Comparison of ENCODE assay signal across 12 cellular contexts in genomic region chr2:26988165-26988879, GRCh38. TPM values are rescaled to one million over a fixed set of nuclear protein-coding genes. Genes with fewer than 3 reads are reported as not detected.
DNase-seq lines count a peak whose midpoint lies in the region; ATAC-seq and TF ChIP-seq lines count a peak whose summit lies in the region.
"Had no signal": no experiment of that assay in that cellular context is flagged by ENCODE, and none has a peak within 500 bp of the region (broad histone marks: within the 10 kb centered on the region; RNA-seq: fewer than 3 reads in every experiment).

No MANE protein-coding gene starts in this region.

- no peaks in the 10 kb centered on the region for H3K79me2 ChIP-seq in GM23248 (ENCODE audit: insufficient read depth)

- WGBS in GM23248 (ENCODE audit: low coverage in 1 of 2, low lambda C conversion rate in 2 of 2, missing lambda C conversion rate in 2 of 2), 2 experiments: 2% methylated on average over 3 of the region's 3 CpGs
- 51 to 77% (median 59%) methylated on average over 3 of the region's 3 CpGs for WGBS in spleen, 5 donors
- WGBS in endodermal cell (ENCODE audit: insufficient coverage in 1 of 2, insufficient read length in 1 of 2), 2 experiments: 60 to 74% methylated on average over 3 of the region's 3 CpGs

- H3K27ac ChIP-seq in GM23248 (peak overlapping the region; percentile 21), spleen (peak overlapping the region in 7 of 8 donors; percentile 18 to 66 (median 49)), endodermal cell (ENCODE audit: low read depth, low read length) (no peak overlapping the region)

- TF ChIP-seq CTCF in fibroblast of the aortic adventitia (IDR thresholded peaks at IDR 0.05; ENCODE audit: insufficient read depth, low read length) (no peak), spleen (IDR thresholded peaks at IDR 0.05 in 8 of 11, conservative IDR thresholded peaks at IDR 0.05 in 3 of 11) (no peak), endodermal cell (conservative IDR thresholded peaks at IDR 0.05) (no peak)

- peaks cover 6% of the 10 kb centered on the region for H3K27me3 Mint-ChIP-seq in endodermal cell (ENCODE audit: insufficient read depth)

- TF ChIP-seq POLR2A in spleen (IDR thresholded peaks at IDR 0.05): no peak

- in situ Hi-C loops in GM23248 (cut with MboI): no loop called here

- H3K36me3 ChIP-seq in GM23248 (ENCODE audit: low read depth) (no peaks in the 10 kb centered on the region), adipocyte (ENCODE audit: control insufficient read depth, insufficient read depth, low read length, severe bottlenecking) (no peaks in the 10 kb centered on the region), spleen (no peaks in the 10 kb centered on the region), endodermal cell (ENCODE audit: control insufficient read depth, insufficient read depth, low read length) (no peaks in the 10 kb centered on the region)

- H3K9me2 ChIP-seq in GM23248 (ENCODE audit: insufficient read depth): no peaks in the 10 kb centered on the region

- intact Hi-C loops in spleen (cut with DNase I; ENCODE audit: low total_unique reads): no loop called here

- no peak overlapping the region for H3K4me3 ChIP-seq in GM23248
- no peak overlapping the region for H3K4me3 ChIP-seq in adipocyte (ENCODE audit: low read length)
- H3K4me3 ChIP-seq in fibroblast of the aortic adventitia (ENCODE audit: low read depth, low read length): no peak overlapping the region
- H3K4me3 ChIP-seq in spleen: no peak overlapping the region
- no peak overlapping the region for H3K4me3 ChIP-seq in endodermal cell (ENCODE audit: low read length)

- H3K4me1 ChIP-seq in GM23248 (ENCODE audit: insufficient read depth) (peaks cover 19% of the 10 kb centered on the region), adipocyte (ENCODE audit: control insufficient read depth, insufficient read depth, low read length) (peaks cover 25% of the 10 kb centered on the region), spleen (peaks cover 0 to 7% (median 0%) of the 10 kb centered on the region in 6 donors), endodermal cell (ENCODE audit: control insufficient read depth, insufficient read depth, low read length) (no peaks in the 10 kb centered on the region)

- H3K4me3 Mint-ChIP-seq in endodermal cell: no peak overlapping the region
- H3K4me3 Mint-ChIP-seq: natural killer cell had no signal

- H3K27me3 ChIP-seq in GM23248 (replicated peaks; ENCODE audit: insufficient read depth) (no peaks in the 10 kb centered on the region), adipocyte (replicated peaks; ENCODE audit: control insufficient read depth, insufficient read depth, low read length) (no peaks in the 10 kb centered on the region), spleen (replicated peaks in 1 of 7) (no peaks in the 10 kb centered on the region), endodermal cell (ENCODE audit: control insufficient read depth, insufficient read depth, low read length, poor library complexity, severe bottlenecking) (no peaks in the 10 kb centered on the region)

- H3K9me3 Mint-ChIP-seq in endodermal cell: no peaks in the 10 kb centered on the region
- H3K9me3 Mint-ChIP-seq: natural killer cell had no signal

- peaks cover 6% of the 10 kb centered on the region for H3K4me1 Mint-ChIP-seq in endodermal cell
- H3K4me1 Mint-ChIP-seq: natural killer cell had no signal

- H4K20me1 ChIP-seq in GM23248 (ENCODE audit: insufficient read depth): peaks cover 4% of the 10 kb centered on the region; the same call in 1 of the 2 replicates

- H3F3A ChIP-seq in GM23248 (ENCODE audit: insufficient read depth): peaks cover 29% of the 10 kb centered on the region

- H3K4me2 ChIP-seq in GM23248 (ENCODE audit: unreplicated experiment): peak overlapping the region; percentile 54

- H3K9me3 ChIP-seq in GM23248 (ENCODE audit: low read depth) (no peaks in the 10 kb centered on the region), adipocyte (ENCODE audit: control insufficient read depth, low read length) (no peaks in the 10 kb centered on the region), spleen (no peaks in the 10 kb centered on the region), endodermal cell (ENCODE audit: control insufficient read depth, low read length) (no peaks in the 10 kb centered on the region)

- DNase-seq in GM23248: peak; percentile 85
- DNase-seq in adipocyte (ENCODE audit: low read depth): peak; percentile 90
- peak; percentile 82 for DNase-seq in fibroblast of the aortic adventitia (ENCODE audit: low read depth)
- DNase-seq in spleen: no peak
- DNase-seq in endodermal cell: no peak
- DNase-seq in NCI-H128 (lab: John Stamatoyannopoulos, UW; ENCODE audit: unreplicated experiment): no peak
- DNase-seq: activated CD4-positive, alpha-beta T cell treated with anti-CD3 and anti-CD28 coated beads for 1 hour; left cardiac atrium; natural killer cell; NCI-H1048; NCI-H226 had no signal

- H3K27ac Mint-ChIP-seq in endodermal cell: no peak overlapping the region
- H3K27ac Mint-ChIP-seq: natural killer cell had no signal

- 0 out of 2 replicates have a peak overlapping the region, but pooled peaks have one; percentile 3 for H3K9ac ChIP-seq in GM23248
- no peak overlapping the region for H3K9ac ChIP-seq in adipocyte (ENCODE audit: low read length)
- H3K9ac ChIP-seq in endodermal cell (ENCODE audit: extremely low read depth, low read length, poor library complexity, severe bottlenecking): no peak overlapping the region

- ATAC-seq in GM18867 (IDR thresholded peaks at IDR 0.05; ENCODE audit: unreplicated experiment): no peak
- ATAC-seq: natural killer cell had no signal

- no peak overlapping the region for H2AFZ ChIP-seq in GM23248

- no peaks in the 10 kb centered on the region for H3K36me3 Mint-ChIP-seq in endodermal cell (ENCODE audit: low read depth)
- H3K36me3 Mint-ChIP-seq: natural killer cell had no signal

RNA-seq across cellular contexts. Expression of gene MAPRE3, which starts 17.9 kb away (rescaled TPM):
- 5.4 and 7.9 TPM in 2 replicates for total RNA-seq in GM23248 (2014; rRNA removed; shearing (Covaris generic))
- polyA plus RNA-seq in GM23248 (2016; fragmentation: Nextera tagmentation; extraction: Ambion mirVana) (21.6 and 23.0 TPM in 2 replicates), spleen (10 to 100 TPM in 1 of 3 donors, 1 to 10 TPM in 2; 5.2 to 14.0 (median 6.7) TPM)
- total RNA-seq in fibroblast of the aortic adventitia (ENCODE audit: low replicate concordance) (5.3 and 7.2 TPM in 2 replicates), spleen (10 to 100 TPM in 6 of 7 donors, 1 to 10 TPM in 1; 10.0 to 17.9 (median 11.9) TPM), endodermal cell (1 to 10 TPM; 3.2 to 4.4 TPM)
- polyA plus RNA-seq in endodermal cell (2013, experiment 1 of 2): 26.1 TPM
- polyA plus RNA-seq in endodermal cell (2013, experiment 2 of 2): 23.8 TPM

RNA-seq across cellular contexts. Expression of gene TMEM214, which starts 44.4 kb away (rescaled TPM):
- total RNA-seq in GM23248 (2014; rRNA removed; shearing (Covaris generic)): 74.9 and 90.4 TPM in 2 replicates
- polyA plus RNA-seq in GM23248 (2016; fragmentation: Nextera tagmentation; extraction: Ambion mirVana) (70.9 and 75.7 TPM in 2 replicates), spleen (10 to 100 TPM; 22.3 to 48.9 (median 26.8) TPM)
- total RNA-seq in fibroblast of the aortic adventitia (ENCODE audit: low replicate concordance) (10.3 and 71.6 TPM in 2 replicates), spleen (10 to 100 TPM; 56.1 to 93.1 (median 73.0) TPM), endodermal cell (10 to 100 TPM; 52.7 to 63.7 TPM)
- polyA plus RNA-seq in endodermal cell (2013, experiment 1 of 2): 41.2 TPM
- polyA plus RNA-seq in endodermal cell (2013, experiment 2 of 2): 39.0 TPM

Comparison
In these comparisons a context has a peak if more than half of its experiments do, and no peak if none do; other contexts are left out.
1. DNase-seq: peak in GM23248 (single experiment), adipocyte (single experiment) and fibroblast of the aortic adventitia (single experiment); none in spleen (single experiment), endodermal cell (single experiment) and NCI-H128 (single experiment).